21 cellular contexts compared by ENCODE assay signal in the genomic region with DNA sequence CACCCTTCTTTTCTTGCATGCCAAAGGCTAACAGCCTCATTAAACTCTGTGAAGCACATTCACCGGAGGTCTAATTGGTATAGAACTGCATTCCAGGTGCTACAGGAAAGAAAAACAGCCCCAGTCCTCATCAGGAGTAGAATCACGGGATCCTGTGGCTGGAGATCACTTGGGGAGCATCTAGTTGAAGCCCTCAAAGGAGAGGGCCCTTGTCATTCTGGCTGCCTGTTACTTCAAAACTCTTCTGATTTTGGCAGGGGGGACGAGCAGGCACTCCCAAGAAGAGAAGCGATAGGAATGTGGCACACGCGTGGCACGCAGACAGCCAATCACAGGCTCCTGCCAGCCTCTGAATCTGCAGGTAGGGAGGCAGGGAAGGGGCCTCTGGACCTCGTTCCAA.
DNase-seq lines count a peak whose midpoint lies in the region; ATAC-seq and TF ChIP-seq lines count a peak whose summit lies in the region.
"Had no signal": no experiment of that assay in that cellular context is flagged by ENCODE, and none has a peak within 500 bp of the region (broad histone marks: within the 10 kb centered on the region; RNA-seq: fewer than 3 reads in every experiment).

No MANE protein-coding gene starts in this region.

- no peaks in the 10 kb centered on the region for H3K9me3 ChIP-seq in psoas muscle
- H3K9me3 ChIP-seq: prostate gland, SJSA1, tibial artery had no signal

- peaks cover 40% of the 10 kb centered on the region for H3K4me1 ChIP-seq in psoas muscle
- H3K4me1 ChIP-seq: prostate gland had no signal

- H3K27me3 ChIP-seq in psoas muscle (ENCODE audit: insufficient read depth in 3 of 3, low read length in 2 of 3), result no peaks in the 10 kb centered on the region
- H3K27me3 ChIP-seq: SJSA1, tibial artery had no signal

- H3K4me3 ChIP-seq in psoas muscle, result no peak overlapping the region
- H3K4me3 ChIP-seq: prostate gland, SJSA1, tibial artery had no signal

- peaks cover 0 to 20% of the 10 kb centered on the region in 2 donors for H3K36me3 ChIP-seq in psoas muscle (ENCODE audit: insufficient read depth in 1 of 2, low read depth in 1 of 2)
- H3K36me3 ChIP-seq: prostate gland, SJSA1 had no signal

- TF ChIP-seq CTCF in psoas muscle (IDR thresholded peaks at IDR 0.05) (no peak), GM13977 (IDR thresholded peaks at IDR 0.05; ENCODE audit: extremely low read depth, insufficient read depth, missing control alignments) (no peak)

- in situ Hi-C loops in GM13977 (cut with MboI; ENCODE audit: low pct_unique_long_range_greater_than_20kb, low sequenced_read_pairs, unreplicated experiment), result no loop called here

- DNase-seq in ELF-1 (ENCODE audit: low read depth, low spot score) (peak; percentile 20), NCI-H510A treated with DMSO at 0.1 percent for 48 hours (lab: John Stamatoyannopoulos, UW) (peak; percentile 60), head of caudate nucleus (peak in 27 of 42 donors; percentile 38 to 83 (median 57)), psoas muscle (no peak), NOMO-1 treated with DMSO at 0.1 percent for 48 hours (lab: John Stamatoyannopoulos, UW; ENCODE audit: unreplicated experiment) (no peak), GM13977 (ENCODE audit: low spot score) (no peak), NCI-H2227 treated with DMSO at 0.1 percent for 48 hours (lab: John Stamatoyannopoulos, UW) (no peak), cerebellum (ENCODE audit: low spot score) (no peak)
- DNase-seq: activated B cell treated with CpG ODN at 0.5 μM for 24 hours; activated CD4-positive, alpha-beta memory T cell treated with anti-CD3 and anti-CD28 coated beads, Interleukin-2, amount 10 ng/mL, durations not matched to agents 7 days and 5 days; amniotic stem cell; effector memory CD8-positive, alpha-beta T cell; HFFc6; immature natural killer cell; NCI-H187 treated with DMSO at 0.1 percent for 48 hours; NCI-H526 treated with DMSO at 0.1 percent for 48 hours; PC-3; T-helper 17 cell; tibial artery had no signal

- peak overlapping the region; percentile 54 for H3K27ac ChIP-seq in psoas muscle
- H3K27ac ChIP-seq: prostate gland, SJSA1, tibial artery had no signal

- intact Hi-C loops in head of caudate nucleus (cut with DNase I) (no loop called here), psoas muscle (cut with DNase I) (loop anchor here in 1 of 2 donors (5.0 kb wide), 1 partner anchor 35 kb away; no protein-coding TSS in a partner anchor)

- ATAC-seq in psoas muscle, result no peak
- ATAC-seq: effector memory CD8-positive, alpha-beta T cell; PC-3; T-helper 17 cell had no signal

- 71% methylated on average over 8 of the region's 8 CpGs for WGBS in psoas muscle, 3 donors

Comparison
In these comparisons a context has a peak if more than half of its experiments do, and no peak if none do; other contexts are left out.
1. DNase-seq: peak in ELF-1 (single experiment), NCI-H510A treated with DMSO at 0.1 percent for 48 hours (single experiment) and head of caudate nucleus (27 of 42); none in psoas muscle (0 of 2), NOMO-1 treated with DMSO at 0.1 percent for 48 hours (single experiment), GM13977 (single experiment), NCI-H2227 treated with DMSO at 0.1 percent for 48 hours (single experiment) and cerebellum (single experiment).